1 cellular context compared by ENCODE assay signal in the genomic region with DNA sequence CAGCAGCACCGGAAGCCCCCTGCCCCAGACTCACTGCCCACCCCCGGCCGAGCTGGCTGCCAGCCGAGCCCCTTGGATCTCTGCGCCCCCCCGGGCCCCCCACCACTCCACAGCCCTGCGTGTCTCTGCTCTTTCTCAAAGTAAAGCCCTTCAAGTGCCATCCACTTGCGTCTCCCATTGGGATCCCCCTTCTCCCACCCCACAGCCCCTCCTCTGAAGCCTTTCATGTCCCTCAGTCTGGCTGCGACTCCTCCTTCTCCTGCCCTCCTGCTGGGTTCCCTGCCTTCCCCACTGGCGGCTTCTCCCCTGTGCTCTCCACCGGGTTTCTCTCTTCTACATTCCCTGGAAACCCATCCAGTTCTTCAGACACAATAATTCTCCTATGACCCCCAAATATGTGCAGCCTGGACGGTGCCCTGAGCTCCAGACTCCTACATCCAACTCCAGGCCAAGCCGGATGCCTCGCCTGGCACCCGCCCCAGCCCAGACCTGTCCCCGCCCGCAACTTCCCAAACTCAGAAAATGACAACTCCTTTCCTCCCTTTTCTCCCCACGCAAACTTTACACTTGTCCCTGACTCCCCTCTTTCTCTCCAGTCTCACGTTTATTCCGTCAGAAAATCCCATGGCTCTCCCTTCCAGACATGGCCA.
TF ChIP-seq lines count a peak whose summit lies in the region.

No MANE protein-coding gene starts in this region.

TF ChIP-seq in HepG2, 621 proteins besides CTCF, POLR2A, EP300 and RAD21 (continued from another document):
- TF ChIP-seq POGK (CRISPR knock-in tag; conservative IDR thresholded peaks at IDR 0.05) = no peak
